ENCODE assay signal across 23 cellular contexts in genomic region chr22:46480396-46480795, GRCh38.
"Had no signal": no experiment of that assay in that cellular context is flagged by ENCODE, and none has a peak within 500 bp of the region (broad histone marks: within the 10 kb centered on the region; RNA-seq: fewer than 3 reads in every experiment).

No MANE protein-coding gene starts in this region.

- ATAC-seq: activated CD4-positive, alpha-beta T cell treated with anti-CD3 and anti-CD28 coated beads for 36 hours; activated naive CD8-positive, alpha-beta T cell treated with anti-CD3 and anti-CD28 coated beads, Interleukin-2, amount 50 U/mL, for 24 hours; body of pancreas; gastrocnemius medialis; left cardiac atrium; mucosa of descending colon had no signal

- H3K4me1 ChIP-seq: body of pancreas, gastrocnemius medialis, right atrium auricular region, stomach, testis had no signal

- H3K27ac ChIP-seq: body of pancreas, gastrocnemius medialis, right atrium auricular region, stomach, testis had no signal

- H3K36me3 Mint-ChIP-seq: activated CD4-positive, alpha-beta memory T cell treated with anti-CD3 and anti-CD28 coated beads for 36 hours had no signal

- H3K27ac Mint-ChIP-seq: activated B cell treated with CpG ODN at 0.5 μM for 24 hours; activated CD4-positive, alpha-beta memory T cell treated with anti-CD3 and anti-CD28 coated beads for 36 hours; activated CD4-positive, alpha-beta T cell treated with anti-CD3 and anti-CD28 coated beads for 36 hours; activated naive CD8-positive, alpha-beta T cell treated with anti-CD3 and anti-CD28 coated beads, Interleukin-2, amount 50 U/mL, for 24 hours; dendritic cell treated with granulocyte-macrophage colony-stimulating factor and Interleukin-4, amounts not matched to agents 40 ng/mL and 50 ng/mL, for 4 days; T-helper 1 cell treated with Interleukin-12 subunit alpha and Interleukin-12 subunit beta and Interleukin-4 antibody, amounts not matched to agents 30 μg/mL and 1 μg/mL, for 36 hours had no signal

- H3K27me3 ChIP-seq: body of pancreas, right atrium auricular region, testis had no signal

- DNase-seq: activated B cell treated with CpG ODN at 0.5 μM for 24 hours; activated CD4-positive, alpha-beta memory T cell treated with anti-CD3 and anti-CD28 coated beads for 36 hours; activated CD4-positive, alpha-beta T cell treated with anti-CD3 and anti-CD28 coated beads for 36 hours; activated gamma-delta T cell; activated naive CD4-positive, alpha-beta T cell treated with anti-CD3 and anti-CD28 coated beads, Interleukin-2, amount 50 U/mL, for 16 hours; activated naive CD8-positive, alpha-beta T cell treated with anti-CD3 and anti-CD28 coated beads, Interleukin-2, amount 50 U/mL, for 24 hours; body of pancreas; caudate nucleus; effector CD8-positive, alpha-beta T cell; esophagus squamous epithelium; gastrocnemius medialis; left cardiac atrium; mesenchymal stem cell; mucosa of descending colon; stimulated activated CD4-positive, alpha-beta T cell treated with anti-CD3 and anti-CD28 coated beads, Interleukin-4, amount 100 ng/mL, for 4 hours; stomach; T1000; testis; trophoblast cell had no signal

- H3K36me3 ChIP-seq: esophagus squamous epithelium, gastrocnemius medialis, right atrium auricular region, stomach had no signal

- H3K4me3 Mint-ChIP-seq: activated B cell treated with CpG ODN at 0.5 μM for 24 hours; activated CD4-positive, alpha-beta memory T cell treated with anti-CD3 and anti-CD28 coated beads for 36 hours; activated CD4-positive, alpha-beta T cell treated with anti-CD3 and anti-CD28 coated beads for 36 hours; activated naive CD8-positive, alpha-beta T cell treated with anti-CD3 and anti-CD28 coated beads, Interleukin-2, amount 50 U/mL, for 24 hours; dendritic cell treated with granulocyte-macrophage colony-stimulating factor and Interleukin-4, amounts not matched to agents 40 ng/mL and 50 ng/mL, for 4 days; neural crest cell; T-helper 1 cell treated with Interleukin-12 subunit alpha and Interleukin-12 subunit beta and Interleukin-4 antibody, amounts not matched to agents 30 μg/mL and 1 μg/mL, for 36 hours had no signal

- H3K27me3 Mint-ChIP-seq: activated CD4-positive, alpha-beta T cell treated with anti-CD3 and anti-CD28 coated beads for 36 hours had no signal

- H3K4me3 ChIP-seq: body of pancreas, esophagus squamous epithelium, gastrocnemius medialis, mucosa of descending colon, right atrium auricular region, stomach, testis had no signal

- H3K9me3 ChIP-seq: body of pancreas, esophagus squamous epithelium, gastrocnemius medialis, mucosa of descending colon, right atrium auricular region, testis had no signal

- H3K9me3 Mint-ChIP-seq: activated naive CD8-positive, alpha-beta T cell treated with anti-CD3 and anti-CD28 coated beads, Interleukin-2, amount 50 U/mL, for 24 hours; T-helper 1 cell treated with Interleukin-12 subunit alpha and Interleukin-12 subunit beta and Interleukin-4 antibody, amounts not matched to agents 30 μg/mL and 1 μg/mL, for 36 hours had no signal
